1 cellular context compared by ENCODE assay signal in the genomic region with DNA sequence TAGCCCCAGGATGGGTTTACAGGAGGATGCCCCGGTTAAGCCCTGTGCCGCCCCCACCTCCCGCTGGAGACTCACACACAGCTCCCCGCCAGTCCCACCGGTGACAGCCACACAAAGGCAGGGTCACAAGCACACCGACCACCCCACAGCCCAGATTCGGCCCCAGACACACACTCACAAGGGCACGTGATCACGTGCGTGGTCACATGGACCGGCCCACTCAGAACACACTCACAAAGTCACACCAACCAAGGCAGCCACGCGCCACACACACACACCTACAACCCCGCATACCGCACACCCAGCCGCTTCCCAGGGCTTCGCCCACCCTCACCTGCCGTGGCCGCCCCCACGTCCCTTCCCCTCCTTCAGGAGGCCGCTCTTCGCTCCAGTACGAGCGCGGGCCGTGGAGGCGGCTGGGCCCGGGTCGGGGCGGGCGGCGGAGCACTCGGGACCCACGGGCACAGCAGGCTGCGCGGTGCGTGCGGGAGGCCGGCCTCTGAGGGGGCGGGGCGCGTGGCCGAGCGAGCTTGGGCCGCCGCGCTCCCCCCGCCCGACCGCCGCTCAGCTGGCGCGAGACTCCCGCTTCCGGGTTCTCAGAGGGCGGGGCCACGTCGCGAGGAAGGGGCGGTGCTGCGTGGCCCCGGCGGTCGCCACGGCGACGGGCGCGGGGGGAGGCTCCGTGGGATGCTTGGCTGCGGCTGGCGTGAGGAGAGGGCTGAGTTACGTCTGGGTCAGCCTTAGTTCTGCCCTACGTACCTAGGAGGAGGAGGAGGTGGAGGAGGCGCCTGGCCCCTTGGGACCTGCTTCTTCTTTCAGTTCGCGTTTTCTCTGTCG.
A peak's percentile ranks its signal among the peaks of the same experiment; 100 is the strongest.
TF ChIP-seq lines count a peak whose summit lies in the region.

A gene with protein sequence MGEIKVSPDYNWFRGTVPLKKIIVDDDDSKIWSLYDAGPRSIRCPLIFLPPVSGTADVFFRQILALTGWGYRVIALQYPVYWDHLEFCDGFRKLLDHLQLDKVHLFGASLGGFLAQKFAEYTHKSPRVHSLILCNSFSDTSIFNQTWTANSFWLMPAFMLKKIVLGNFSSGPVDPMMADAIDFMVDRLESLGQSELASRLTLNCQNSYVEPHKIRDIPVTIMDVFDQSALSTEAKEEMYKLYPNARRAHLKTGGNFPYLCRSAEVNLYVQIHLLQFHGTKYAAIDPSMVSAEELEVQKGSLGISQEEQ (minus strand): TSS at position 584 of the 837 bp plus-strand sequence. CDS start 6,345 bp downstream, outside the sequence.

TF ChIP-seq in K562, 482 proteins besides CTCF, POLR2A, EP300 and RAD21 (continued from another document and continues in another):
- TF ChIP-seq, protein P1, sequence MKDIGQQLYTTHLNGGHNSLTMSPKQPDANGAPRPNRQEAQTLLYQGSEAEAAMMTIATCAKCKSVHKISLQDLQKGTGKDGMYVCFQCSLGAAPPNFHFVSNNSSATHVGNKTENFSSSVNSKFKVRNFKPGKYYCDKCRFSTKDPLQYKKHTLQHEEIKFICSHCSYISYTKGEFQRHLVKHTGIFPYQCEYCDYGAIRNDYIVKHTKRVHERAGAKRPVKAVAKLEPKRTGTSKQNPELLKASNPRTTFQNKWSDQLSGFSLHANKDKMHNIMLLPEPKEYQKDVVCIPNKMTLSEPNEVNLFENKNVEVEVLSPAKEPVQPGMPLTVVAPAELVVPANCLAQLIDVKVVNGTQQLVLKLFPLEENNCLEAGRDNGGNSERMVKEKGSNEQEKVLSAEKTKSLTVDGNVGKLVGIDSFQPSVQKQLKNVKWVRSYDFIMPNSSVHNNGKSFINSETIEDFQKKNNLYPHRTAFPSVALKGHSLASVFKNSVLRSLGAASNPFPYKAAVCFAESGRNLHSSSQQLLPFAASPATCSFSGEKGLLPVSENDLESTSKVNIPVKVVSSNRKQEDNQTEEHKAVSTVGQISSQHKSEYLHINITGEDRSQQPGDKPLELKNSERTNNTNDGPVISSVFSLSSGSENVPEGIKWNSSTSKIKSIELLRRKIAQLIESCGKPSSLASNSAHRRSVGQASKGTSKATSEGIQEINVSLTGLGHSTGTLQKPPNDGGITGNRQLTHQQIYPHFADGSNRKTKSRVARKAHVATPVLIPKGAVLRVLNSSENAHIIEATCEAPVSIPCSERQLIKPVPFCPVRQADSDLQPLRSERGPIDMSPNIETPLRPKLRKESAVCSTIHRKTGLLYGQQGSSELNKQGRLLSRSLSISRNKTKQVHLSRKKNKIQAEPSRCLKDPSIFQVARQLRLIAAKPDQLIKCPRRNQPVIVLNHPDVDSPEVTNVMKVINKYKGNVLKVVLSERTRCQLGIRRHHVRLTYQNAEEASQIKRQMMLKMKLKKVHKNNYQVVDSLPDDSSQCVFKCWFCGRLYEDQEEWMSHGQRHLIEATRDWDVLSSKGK (CRISPR knock-in tag; IDR thresholded peaks at IDR 0.05), result no peak
- TF ChIP-seq TBL1XR1 (IDR thresholded peaks at IDR 0.05; ENCODE audit: low read length in 2 of 2) (peak; percentile 37 to 55; a peak in 2 of 4 replicates), ZNF436 (CRISPR knock-in tag; IDR thresholded peaks at IDR 0.05) (no peak), ZC3H11A (IDR thresholded peaks at IDR 0.05; ENCODE audit: low read depth, low read length) (no peak), ZNF134 (CRISPR knock-in tag; conservative IDR thresholded peaks at IDR 0.05) (no peak), CEBPG (CRISPR knock-in tag; IDR thresholded peaks at IDR 0.05) (no peak), CEBPG (tag; conservative IDR thresholded peaks at IDR 0.05 in 1 of 2, IDR thresholded peaks at IDR 0.05 in 1 of 2) (no peak), MED1 (CRISPR knock-in tag; IDR thresholded peaks at IDR 0.05; ENCODE audit: borderline replicate concordance) (no peak), SMARCE1 (IDR thresholded peaks at IDR 0.05) (peak; percentile 61; the same call in 1 of the 2 replicates), CBFA2T3 (IDR thresholded peaks at IDR 0.05) (no peak), RBM14 (IDR thresholded peaks at IDR 0.05; ENCODE audit: borderline replicate concordance, insufficient read depth, low read depth, low read length) (no peak), ARHGAP35 (IDR thresholded peaks at IDR 0.05; ENCODE audit: partially characterized antibody) (peak; percentile 74), ZNF785 (CRISPR knock-in tag; IDR thresholded peaks at IDR 0.05) (no peak), U2AF2 (optimal IDR thresholded peaks at IDR 0.05; ENCODE audit: low read depth, low read length) (no peak), HSF4 (CRISPR knock-in tag; IDR thresholded peaks at IDR 0.05; ENCODE audit: borderline replicate concordance) (no peak), MCM2 (IDR thresholded peaks at IDR 0.05; ENCODE audit: low read depth) (no peak), TEAD2 (tag; IDR thresholded peaks at IDR 0.05) (no peak), TRIM28 (IDR thresholded peaks at IDR 0.05) (no peak), ZC3H8 (IDR thresholded peaks at IDR 0.05) (no peak), MAFF (IDR thresholded peaks at IDR 0.05; ENCODE audit: low read length) (no peak), CTBP1 (IDR thresholded peaks at IDR 0.05; ENCODE audit: borderline replicate concordance) (peak; percentile 83; the same call in 1 of the 2 replicates), MAFG (tag; conservative IDR thresholded peaks at IDR 0.05) (no peak), CBFB (CRISPR knock-in tag; IDR thresholded peaks at IDR 0.05) (no peak), ZNF431 (CRISPR knock-in tag; IDR thresholded peaks at IDR 0.05) (no peak; the same call in 1 of the 2 replicates), ZNF347 (CRISPR knock-in tag; IDR thresholded peaks at IDR 0.05; ENCODE audit: low read depth) (no peak), ETS2 (tag; IDR thresholded peaks at IDR 0.05; ENCODE audit: borderline replicate concordance, poor library complexity, severe bottlenecking) (no peak), ZFP30 (CRISPR knock-in tag; IDR thresholded peaks at IDR 0.05; ENCODE audit: borderline replicate concordance) (no peak), NCOA6 (IDR thresholded peaks at IDR 0.05) (no peak; the same call in 1 of the 2 replicates), CBX8 (IDR thresholded peaks at IDR 0.05; ENCODE audit: borderline replicate concordance, extremely low read depth, low read depth, low read length, poor library complexity, severe bottlenecking) (no peak), OTX1 (CRISPR knock-in tag; IDR thresholded peaks at IDR 0.05) (peak; percentile 90), SOX6 (IDR thresholded peaks at IDR 0.05) (peak; percentile 39; the same call in 1 of the 2 replicates), TARDBP (IDR thresholded peaks at IDR 0.05) (peak; percentile 86; the same call in 1 of the 2 replicates), TFAM (CRISPR knock-in tag; conservative IDR thresholded peaks at IDR 0.05) (no peak), SNRNP70 (optimal IDR thresholded peaks at IDR 0.05; ENCODE audit: low read depth, low read length) (no peak), ZNF764 (CRISPR knock-in tag; IDR thresholded peaks at IDR 0.05; ENCODE audit: low read depth) (no peak)
- TF ChIP-seq, protein P2, sequence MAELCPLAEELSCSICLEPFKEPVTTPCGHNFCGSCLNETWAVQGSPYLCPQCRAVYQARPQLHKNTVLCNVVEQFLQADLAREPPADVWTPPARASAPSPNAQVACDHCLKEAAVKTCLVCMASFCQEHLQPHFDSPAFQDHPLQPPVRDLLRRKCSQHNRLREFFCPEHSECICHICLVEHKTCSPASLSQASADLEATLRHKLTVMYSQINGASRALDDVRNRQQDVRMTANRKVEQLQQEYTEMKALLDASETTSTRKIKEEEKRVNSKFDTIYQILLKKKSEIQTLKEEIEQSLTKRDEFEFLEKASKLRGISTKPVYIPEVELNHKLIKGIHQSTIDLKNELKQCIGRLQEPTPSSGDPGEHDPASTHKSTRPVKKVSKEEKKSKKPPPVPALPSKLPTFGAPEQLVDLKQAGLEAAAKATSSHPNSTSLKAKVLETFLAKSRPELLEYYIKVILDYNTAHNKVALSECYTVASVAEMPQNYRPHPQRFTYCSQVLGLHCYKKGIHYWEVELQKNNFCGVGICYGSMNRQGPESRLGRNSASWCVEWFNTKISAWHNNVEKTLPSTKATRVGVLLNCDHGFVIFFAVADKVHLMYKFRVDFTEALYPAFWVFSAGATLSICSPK (IDR thresholded peaks at IDR 0.05; ENCODE audit: borderline replicate concordance), result no peak
- TF ChIP-seq, protein P3, sequence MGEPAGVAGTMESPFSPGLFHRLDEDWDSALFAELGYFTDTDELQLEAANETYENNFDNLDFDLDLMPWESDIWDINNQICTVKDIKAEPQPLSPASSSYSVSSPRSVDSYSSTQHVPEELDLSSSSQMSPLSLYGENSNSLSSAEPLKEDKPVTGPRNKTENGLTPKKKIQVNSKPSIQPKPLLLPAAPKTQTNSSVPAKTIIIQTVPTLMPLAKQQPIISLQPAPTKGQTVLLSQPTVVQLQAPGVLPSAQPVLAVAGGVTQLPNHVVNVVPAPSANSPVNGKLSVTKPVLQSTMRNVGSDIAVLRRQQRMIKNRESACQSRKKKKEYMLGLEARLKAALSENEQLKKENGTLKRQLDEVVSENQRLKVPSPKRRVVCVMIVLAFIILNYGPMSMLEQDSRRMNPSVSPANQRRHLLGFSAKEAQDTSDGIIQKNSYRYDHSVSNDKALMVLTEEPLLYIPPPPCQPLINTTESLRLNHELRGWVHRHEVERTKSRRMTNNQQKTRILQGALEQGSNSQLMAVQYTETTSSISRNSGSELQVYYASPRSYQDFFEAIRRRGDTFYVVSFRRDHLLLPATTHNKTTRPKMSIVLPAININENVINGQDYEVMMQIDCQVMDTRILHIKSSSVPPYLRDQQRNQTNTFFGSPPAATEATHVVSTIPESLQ (CRISPR knock-in tag; IDR thresholded peaks at IDR 0.05), result no peak
- TF ChIP-seq, protein P4, sequence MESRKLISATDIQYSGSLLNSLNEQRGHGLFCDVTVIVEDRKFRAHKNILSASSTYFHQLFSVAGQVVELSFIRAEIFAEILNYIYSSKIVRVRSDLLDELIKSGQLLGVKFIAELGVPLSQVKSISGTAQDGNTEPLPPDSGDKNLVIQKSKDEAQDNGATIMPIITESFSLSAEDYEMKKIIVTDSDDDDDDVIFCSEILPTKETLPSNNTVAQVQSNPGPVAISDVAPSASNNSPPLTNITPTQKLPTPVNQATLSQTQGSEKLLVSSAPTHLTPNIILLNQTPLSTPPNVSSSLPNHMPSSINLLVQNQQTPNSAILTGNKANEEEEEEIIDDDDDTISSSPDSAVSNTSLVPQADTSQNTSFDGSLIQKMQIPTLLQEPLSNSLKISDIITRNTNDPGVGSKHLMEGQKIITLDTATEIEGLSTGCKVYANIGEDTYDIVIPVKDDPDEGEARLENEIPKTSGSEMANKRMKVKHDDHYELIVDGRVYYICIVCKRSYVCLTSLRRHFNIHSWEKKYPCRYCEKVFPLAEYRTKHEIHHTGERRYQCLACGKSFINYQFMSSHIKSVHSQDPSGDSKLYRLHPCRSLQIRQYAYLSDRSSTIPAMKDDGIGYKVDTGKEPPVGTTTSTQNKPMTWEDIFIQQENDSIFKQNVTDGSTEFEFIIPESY (CRISPR knock-in tag; IDR thresholded peaks at IDR 0.05), result no peak
- TF ChIP-seq, protein P5, sequence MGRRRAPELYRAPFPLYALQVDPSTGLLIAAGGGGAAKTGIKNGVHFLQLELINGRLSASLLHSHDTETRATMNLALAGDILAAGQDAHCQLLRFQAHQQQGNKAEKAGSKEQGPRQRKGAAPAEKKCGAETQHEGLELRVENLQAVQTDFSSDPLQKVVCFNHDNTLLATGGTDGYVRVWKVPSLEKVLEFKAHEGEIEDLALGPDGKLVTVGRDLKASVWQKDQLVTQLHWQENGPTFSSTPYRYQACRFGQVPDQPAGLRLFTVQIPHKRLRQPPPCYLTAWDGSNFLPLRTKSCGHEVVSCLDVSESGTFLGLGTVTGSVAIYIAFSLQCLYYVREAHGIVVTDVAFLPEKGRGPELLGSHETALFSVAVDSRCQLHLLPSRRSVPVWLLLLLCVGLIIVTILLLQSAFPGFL (CRISPR knock-in tag; IDR thresholded peaks at IDR 0.05), result no peak
- TF ChIP-seq, protein P6, sequence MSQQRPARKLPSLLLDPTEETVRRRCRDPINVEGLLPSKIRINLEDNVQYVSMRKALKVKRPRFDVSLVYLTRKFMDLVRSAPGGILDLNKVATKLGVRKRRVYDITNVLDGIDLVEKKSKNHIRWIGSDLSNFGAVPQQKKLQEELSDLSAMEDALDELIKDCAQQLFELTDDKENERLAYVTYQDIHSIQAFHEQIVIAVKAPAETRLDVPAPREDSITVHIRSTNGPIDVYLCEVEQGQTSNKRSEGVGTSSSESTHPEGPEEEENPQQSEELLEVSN (IDR thresholded peaks at IDR 0.05; ENCODE audit: borderline replicate concordance in 1 of 2, extremely low read depth in 1 of 2, insufficient read depth in 1 of 2, insufficient read length in 1 of 2, low read depth in 1 of 2, low read length in 1 of 2, poor library complexity in 1 of 2, severe bottlenecking in 1 of 2), result peak; percentile 15 to 63
